Comparison of ENCODE assay signal across 10 cellular contexts in genomic region chr10:16986406-16987128, GRCh38.
DNase-seq lines count a peak whose midpoint lies in the region; ATAC-seq and TF ChIP-seq lines count a peak whose summit lies in the region.
"Had no signal": no experiment of that assay in that cellular context is flagged by ENCODE, and none has a peak within 500 bp of the region (broad histone marks: within the 10 kb centered on the region; RNA-seq: fewer than 3 reads in every experiment).

No MANE protein-coding gene starts in this region.

- peaks cover 12% of the 10 kb centered on the region for H3K4me1 Mint-ChIP-seq in type B pancreatic cell (ENCODE audit: unreplicated experiment)

- H3K27ac ChIP-seq in ectodermal cell (ENCODE audit: insufficient read depth, low read depth, low read length, poor library complexity, severe bottlenecking): peak overlapping the region; percentile 58
- H3K27ac ChIP-seq in lower lobe of right lung: peak overlapping the region; percentile 73

- H3K4me1 ChIP-seq in ectodermal cell (ENCODE audit: control insufficient read depth, insufficient read depth, low read length) (peaks cover 17% of the 10 kb centered on the region), lower lobe of right lung (peaks cover 24% of the 10 kb centered on the region)

- H3K4me3 Mint-ChIP-seq in type B pancreatic cell: no peak overlapping the region

- TF ChIP-seq CTCF in lower lobe of right lung (IDR thresholded peaks at IDR 0.05) (no peak), type B pancreatic cell (conservative IDR thresholded peaks at IDR 0.05) (no peak)

- H3K4me3 ChIP-seq in ectodermal cell (ENCODE audit: insufficient read depth, low read depth, low read length) (no peak overlapping the region), lower lobe of right lung (no peak overlapping the region)

- WGBS in ectodermal cell, 2 experiments: 41 to 53% methylated on average over 10 of the region's 10 CpGs

- peaks cover 4% of the 10 kb centered on the region for H3K9me3 Mint-ChIP-seq in type B pancreatic cell

- no peaks in the 10 kb centered on the region for H3K27me3 ChIP-seq in ectodermal cell (ENCODE audit: control insufficient read depth, insufficient read depth, low read length, poor library complexity, severe bottlenecking)
- no peaks in the 10 kb centered on the region for H3K27me3 ChIP-seq in lower lobe of right lung (ENCODE audit: low read depth)

- H3K36me3 Mint-ChIP-seq in type B pancreatic cell: no peaks in the 10 kb centered on the region

- peak; percentile 49 to 52 for ATAC-seq in lower lobe of right lung
- ATAC-seq in GM21360 (IDR thresholded peaks at IDR 0.05; ENCODE audit: unreplicated experiment): no peak
- no peak for ATAC-seq in GM18520 (IDR thresholded peaks at IDR 0.05; ENCODE audit: unreplicated experiment)

- intact Hi-C loops in lower lobe of right lung (cut with DNase I): no loop called here

- H3K27ac Mint-ChIP-seq in type B pancreatic cell: peak overlapping the region; percentile 14

- no peaks in the 10 kb centered on the region for H3K27me3 Mint-ChIP-seq in type B pancreatic cell

- H3K36me3 ChIP-seq in ectodermal cell (ENCODE audit: control insufficient read depth, insufficient read depth, low read length): no peaks in the 10 kb centered on the region
- H3K36me3 ChIP-seq in lower lobe of right lung: no peaks in the 10 kb centered on the region

- DNase-seq in M059J (ENCODE audit: low read depth) (peak; percentile 94), lower lobe of right lung (no peak), type B pancreatic cell (ENCODE audit: extremely low spot score, unreplicated experiment) (no peak), DMS114 treated with DMSO at 0.1 percent for 48 hours (lab: John Stamatoyannopoulos, UW; ENCODE audit: unreplicated experiment) (no peak), cerebellar cortex (ENCODE audit: low spot score) (no peak)
- DNase-seq: NCI-H2171 treated with DMSO at 0.1 percent for 48 hours; stimulated activated CD4-positive, alpha-beta T cell treated with anti-CD3 and anti-CD28 coated beads, Interleukin-4, amount 100 ng/mL, for 24 hours had no signal

- H3K9me3 ChIP-seq in ectodermal cell (ENCODE audit: control insufficient read depth, low read length): no peaks in the 10 kb centered on the region
- no peaks in the 10 kb centered on the region for H3K9me3 ChIP-seq in lower lobe of right lung

Comparison
In these comparisons a context has a peak if more than half of its experiments do, and no peak if none do; other contexts are left out.
1. ATAC-seq: peak in lower lobe of right lung (2 of 2); none in GM21360 (single experiment) and GM18520 (single experiment).